20 cellular contexts compared by ENCODE assay signal in the genomic region with DNA sequence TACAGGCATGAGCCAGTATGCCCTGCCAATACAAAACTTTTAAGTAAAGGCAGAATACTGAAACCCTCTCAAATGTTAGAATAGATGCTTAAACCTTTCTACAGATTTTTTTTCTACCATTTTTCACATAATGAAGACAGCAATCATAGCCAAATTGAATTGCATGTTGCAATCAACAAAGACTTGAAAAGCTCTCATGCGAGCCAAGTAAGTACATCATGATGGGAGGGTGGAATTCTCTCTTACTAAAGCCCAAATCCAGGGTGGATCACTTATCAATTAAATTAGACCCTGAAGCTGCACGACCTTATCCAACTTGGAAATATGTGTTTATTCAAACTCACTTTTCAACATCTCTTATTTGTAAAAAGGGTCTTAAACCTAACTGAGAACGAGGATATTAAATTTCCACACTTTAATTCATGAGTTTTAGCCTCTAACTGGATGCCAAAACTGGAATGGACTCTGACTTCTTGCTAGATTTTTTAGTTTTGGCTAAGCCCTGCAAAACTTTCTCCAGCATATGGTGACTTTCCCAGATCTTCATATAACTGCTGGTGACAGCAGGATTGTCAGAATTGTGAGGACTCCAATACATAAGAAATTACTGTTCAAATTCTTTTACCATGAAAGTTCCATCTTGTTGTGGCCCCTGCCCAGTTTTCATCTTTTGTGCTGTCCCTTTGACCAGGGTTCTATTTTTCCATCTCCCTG.
"Had no signal": no experiment of that assay in that cellular context is flagged by ENCODE, and none has a peak within 500 bp of the region (broad histone marks: within the 10 kb centered on the region; RNA-seq: fewer than 3 reads in every experiment).

No MANE protein-coding gene starts in this region.

- H3K27ac ChIP-seq: adrenal gland, esophagus squamous epithelium, gastrocnemius medialis, thoracic aorta, upper lobe of right lung had no signal

- H3K36me3 ChIP-seq: adrenal gland, esophagus squamous epithelium, gastrocnemius medialis, thoracic aorta, upper lobe of right lung had no signal

- DNase-seq: activated CD4-positive, alpha-beta T cell treated with anti-CD3 and anti-CD28 coated beads, Interleukin-2, amount 50 U/mL, for 1 hour; activated CD8-positive, alpha-beta memory T cell treated with anti-CD3 and anti-CD28 coated beads, Interleukin-2, amount 50 U/mL, for 48 hours; activated gamma-delta T cell; adrenal gland; effector memory CD8-positive, alpha-beta T cell; esophagus squamous epithelium; gastrocnemius medialis; immature natural killer cell; kidney glomerular epithelial cell; nucleus accumbens; stimulated activated CD4-positive, alpha-beta T cell treated with anti-CD3 and anti-CD28 coated beads, Interleukin-4, amount 100 ng/mL, for 1 hour; T-helper 1 cell; T-helper 9 cell; upper lobe of right lung had no signal

- FAIRE-seq: astrocyte had no signal

- H3K9me3 ChIP-seq: esophagus squamous epithelium, gastrocnemius medialis, thoracic aorta, upper lobe of right lung had no signal

- ATAC-seq: activated CD4-positive, CD25-positive, alpha-beta regulatory T cell treated with anti-CD3 and anti-CD28 coated beads, Interleukin-2, amount 50 U/mL, for 24 hours; effector memory CD8-positive, alpha-beta T cell; gastrocnemius medialis; natural killer cell treated with Interleukin-12 subunit alpha and Interleukin-12 subunit beta and Interleukin-15 and Interleukin-18, amount 100 ng/mL, for 72 hours; sciatic nerve; upper lobe of right lung had no signal

- H3K4me1 ChIP-seq: upper lobe of right lung had no signal

- H3K4me3 ChIP-seq: adrenal gland, esophagus squamous epithelium, gastrocnemius medialis, smooth muscle cell, thoracic aorta, upper lobe of right lung had no signal

- H3K27me3 ChIP-seq: adrenal gland, esophagus squamous epithelium, gastrocnemius medialis, upper lobe of right lung had no signal
